In the genomic region with DNA sequence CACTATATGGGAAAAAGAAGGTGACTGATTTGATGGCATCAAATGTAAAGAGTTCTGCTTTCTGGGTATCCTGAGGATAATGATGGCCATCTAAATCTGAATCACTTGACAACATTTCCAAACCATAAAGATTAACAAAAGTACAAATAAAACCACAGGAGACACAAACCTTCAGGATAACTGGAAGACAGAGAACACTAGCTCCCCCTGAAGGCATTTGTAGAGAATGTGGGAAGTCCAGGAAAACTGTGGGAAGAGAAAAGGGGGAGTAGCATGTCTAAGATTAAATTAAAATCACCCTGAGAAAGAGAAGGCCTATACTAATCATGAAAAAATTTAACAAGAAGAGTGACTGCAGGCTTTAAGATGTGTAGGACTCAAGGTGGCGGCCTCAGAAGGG, we compare ENCODE assay signal across 10 cellular contexts.
DNase-seq lines count a peak whose midpoint lies in the region; ATAC-seq and TF ChIP-seq lines count a peak whose summit lies in the region.
"Had no signal": no experiment of that assay in that cellular context is flagged by ENCODE, and none has a peak within 500 bp of the region (broad histone marks: within the 10 kb centered on the region; RNA-seq: fewer than 3 reads in every experiment).

No MANE protein-coding gene starts in this region.

- H3K27ac ChIP-seq in mesenchymal stem cell (ENCODE audit: low read length, poor library complexity, severe bottlenecking): no peak overlapping the region
- H3K27ac ChIP-seq: ovary had no signal

- peak; percentile 48 to 51 for TF ChIP-seq CTCF in Caco-2 (IDR thresholded peaks at IDR 0.05; ENCODE audit: insufficient read depth in 1 of 2, low read depth in 1 of 2, low read length in 1 of 2, severe bottlenecking in 1 of 2, unreplicated experiment in 1 of 2)

- H3K9me3 Mint-ChIP-seq in Caco-2 (ENCODE audit: unreplicated experiment): no peaks in the 10 kb centered on the region

- no peak overlapping the region for H3K27ac Mint-ChIP-seq in Caco-2 (ENCODE audit: unreplicated experiment)

- no peak overlapping the region for H4K8ac ChIP-seq in mesenchymal stem cell (ENCODE audit: low read length)

- no peaks in the 10 kb centered on the region for H3K4me1 Mint-ChIP-seq in Caco-2 (ENCODE audit: low read depth, unreplicated experiment)

- no peak overlapping the region for H2BK15ac ChIP-seq in mesenchymal stem cell (ENCODE audit: low read depth, poor library complexity, severe bottlenecking)

- intact Hi-C loops in Caco-2 (cut with micrococcal nuclease; ENCODE audit: unreplicated experiment): loop anchor here (1.0 to 2.0 kb wide), 2 partner anchors 22 to 38 kb away; no protein-coding TSS in a partner anchor

- H2BK12ac ChIP-seq in mesenchymal stem cell (ENCODE audit: low read length in 2 of 2): no peak overlapping the region

- H3K14ac ChIP-seq in mesenchymal stem cell (ENCODE audit: low read length in 2 of 2): no peak overlapping the region

- 33% methylated on average over 1 of the region's 1 CpG for WGBS in mesenchymal stem cell

- no peaks in the 10 kb centered on the region for H3K27me3 Mint-ChIP-seq in Caco-2 (ENCODE audit: insufficient read depth, unreplicated experiment)

- H3K36me3 ChIP-seq in Caco-2 (ENCODE audit: control insufficient read depth, insufficient read depth, low read length): no peaks in the 10 kb centered on the region
- H3K36me3 ChIP-seq in mesenchymal stem cell (ENCODE audit: control insufficient read depth in 1 of 2, insufficient read depth in 2 of 2, low read depth in 1 of 2, low read length in 2 of 2): no peaks in the 10 kb centered on the region
- H3K36me3 ChIP-seq: ovary had no signal

- DNase-seq in Caco-2 (peak in 1 of 2 experiments; percentile 22), M059J (ENCODE audit: low read depth) (peak; percentile 36), cerebellar cortex (ENCODE audit: low spot score) (peak; percentile 30), mesenchymal stem cell (peak; percentile 50), NCI-H1092 (lab: John Stamatoyannopoulos, UW) (no peak), epidermal melanocyte (ENCODE audit: insufficient read length, low spot score) (no peak), C1 segment of cervical spinal cord (lab: John Stamatoyannopoulos, UW) (no peak)
- DNase-seq: KG1, ovary had no signal

- H3K36me3 Mint-ChIP-seq in Caco-2 (ENCODE audit: insufficient read depth, unreplicated experiment): no peaks in the 10 kb centered on the region

- H3K27me3 ChIP-seq in Caco-2 (replicated peaks; ENCODE audit: control insufficient read depth, insufficient read depth, low read length): no peaks in the 10 kb centered on the region
- no peaks in the 10 kb centered on the region for H3K27me3 ChIP-seq in mesenchymal stem cell (ENCODE audit: control insufficient read depth in 1 of 2, insufficient read depth in 1 of 2, low read length in 2 of 2)
- H3K27me3 ChIP-seq: ovary had no signal

- H3K4ac ChIP-seq in mesenchymal stem cell (ENCODE audit: low read depth in 1 of 2, low read length in 2 of 2): no peak overlapping the region

- no peak overlapping the region for H2BK5ac ChIP-seq in mesenchymal stem cell (ENCODE audit: low read depth, low read length, poor library complexity, severe bottlenecking)

- no peak overlapping the region for H2AK5ac ChIP-seq in mesenchymal stem cell (ENCODE audit: low read length, severe bottlenecking)

- no peaks in the 10 kb centered on the region for H3K79me1 ChIP-seq in mesenchymal stem cell (replicated peaks; ENCODE audit: low read length, poor library complexity, severe bottlenecking)

- H3K9me3 ChIP-seq in Caco-2 (no peaks in the 10 kb centered on the region), mesenchymal stem cell (ENCODE audit: control insufficient read depth, low read length) (no peaks in the 10 kb centered on the region)
- H3K9me3 ChIP-seq: ovary had no signal

- H3K4me3 Mint-ChIP-seq in Caco-2 (ENCODE audit: unreplicated experiment): no peak overlapping the region

- H2BK120ac ChIP-seq in mesenchymal stem cell (ENCODE audit: low read depth, low read length): no peak overlapping the region

- no peak overlapping the region for H3K9ac ChIP-seq in mesenchymal stem cell (ENCODE audit: low read length)

- no peak for ATAC-seq in GM18858 (IDR thresholded peaks at IDR 0.05; ENCODE audit: unreplicated experiment)

- no peak overlapping the region for H2AFZ ChIP-seq in mesenchymal stem cell (ENCODE audit: low read depth, low read length)

- H3K23ac ChIP-seq in mesenchymal stem cell (ENCODE audit: low read length in 2 of 2): no peak overlapping the region

- BruUV-seq in Caco-2 (replicated peaks; lab: Mats Ljungman, UMichigan): no TSS peak

- no peaks in the 10 kb centered on the region for H3K4me1 ChIP-seq in Caco-2
- no peaks in the 10 kb centered on the region for H3K4me1 ChIP-seq in mesenchymal stem cell (ENCODE audit: control insufficient read depth, insufficient read depth, low read depth, low read length)

- no peak overlapping the region for H3K4me2 ChIP-seq in mesenchymal stem cell (ENCODE audit: low read length, poor library complexity, severe bottlenecking)

- POLR2A ChIA-PET in Caco-2 (lab: Charles Lee): no interaction called here

- H3K18ac ChIP-seq in mesenchymal stem cell (ENCODE audit: low read depth in 1 of 2, low read length in 2 of 2): no peak overlapping the region

- H4K91ac ChIP-seq in mesenchymal stem cell (ENCODE audit: low read length): no peak overlapping the region

- no peak overlapping the region for H3K4me3 ChIP-seq in Caco-2 (ENCODE audit: low read depth, low read length)
- H3K4me3 ChIP-seq in mesenchymal stem cell (ENCODE audit: insufficient read depth in 1 of 2, low read depth in 1 of 2, low read length in 2 of 2): no peak overlapping the region
- H3K4me3 ChIP-seq: ovary had no signal

- CTCF ChIA-PET in Caco-2 (lab: Charles Lee): interaction anchor here (0.5 to 1.0 kb wide), 4 partner anchors 14 to 441 kb away, joined by 3 to 7 read pairs (median 3); no protein-coding TSS in a partner anchor

Comparison
In these comparisons a context has a peak if more than half of its experiments do, and no peak if none do; other contexts are left out.
1. DNase-seq: peak in M059J (single experiment), cerebellar cortex (single experiment) and mesenchymal stem cell (single experiment); none in NCI-H1092 (single experiment), epidermal melanocyte (single experiment) and C1 segment of cervical spinal cord (0 of 14).